26 cellular contexts compared by ENCODE assay signal in the genomic region with DNA sequence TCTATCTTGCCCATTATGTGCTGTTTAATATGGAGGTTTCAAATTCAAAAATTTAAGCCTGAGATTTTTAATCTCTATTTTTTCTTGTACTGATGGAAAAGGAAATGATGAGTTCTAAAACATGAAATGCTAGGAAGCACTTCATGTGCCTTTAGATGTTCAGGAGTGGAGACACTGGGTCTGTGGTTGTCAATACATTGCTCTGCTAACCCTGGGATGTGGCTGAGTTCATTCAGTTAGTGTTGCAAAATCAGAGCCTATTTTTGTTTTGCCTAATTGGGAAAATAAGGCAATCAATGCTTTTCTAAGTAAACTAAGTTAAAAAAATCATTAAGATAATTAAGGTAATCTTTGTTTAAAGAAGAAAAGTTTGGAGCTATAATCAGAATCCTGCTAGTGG.
"Had no signal": no experiment of that assay in that cellular context is flagged by ENCODE, and none has a peak within 500 bp of the region (broad histone marks: within the 10 kb centered on the region; RNA-seq: fewer than 3 reads in every experiment).

No MANE protein-coding gene starts in this region.

- DNase-seq: activated B cell treated with CpG ODN at 0.5 μM for 24 hours; activated CD4-positive, alpha-beta T cell treated with anti-CD3 and anti-CD28 coated beads for 48 hours; activated CD4-positive, alpha-beta T cell treated with anti-CD3 and anti-CD28 coated beads, Interleukin-2, amount 50 U/mL, for 1 hour; activated CD4-positive, alpha-beta T cell treated with anti-CD3 and anti-CD28 coated beads, Interleukin-2, amount 50 U/mL, for 48 hours; activated CD8-positive, alpha-beta memory T cell treated with anti-CD3 and anti-CD28 coated beads for 24 hours; activated CD8-positive, alpha-beta T cell treated with anti-CD3 and anti-CD28 coated beads for 36 hours; activated effector memory CD4-positive, alpha-beta T cell treated with Interleukin-2 at 50 U/mL for 16 hours; activated gamma-delta T cell treated with Interleukin-2 at 50 U/mL for 16 hours; activated naive CD4-positive, alpha-beta T cell treated with anti-CD3 and anti-CD28 coated beads, Interleukin-2, amount 50 U/mL, for 16 hours; activated naive CD4-positive, alpha-beta T cell treated with Interleukin-2 at 50 U/mL for 16 hours; activated T-cell treated with anti-CD3 and anti-CD28 coated beads, Interleukin-2, amount 50 U/mL, for 4 hours; adrenal gland; amygdala; aorta; body of pancreas; caudate nucleus; colonic mucosa; effector CD8-positive, alpha-beta T cell; esophagus squamous epithelium; head of caudate nucleus; T-helper 17 cell; T1000; WERI-Rb-1 had no signal

- H3K27me3 ChIP-seq: adrenal gland, body of pancreas, colonic mucosa, esophagus squamous epithelium had no signal

- H3K27ac ChIP-seq: adrenal gland, body of pancreas, colonic mucosa, epithelial cell of prostate, esophagus squamous epithelium, WERI-Rb-1 had no signal

- H3K4me1 ChIP-seq: adrenal gland, body of pancreas, colonic mucosa had no signal

- H3K4me3 ChIP-seq: adrenal gland, body of pancreas, colonic mucosa, esophagus squamous epithelium had no signal

- ATAC-seq: activated CD4-positive, CD25-positive, alpha-beta regulatory T cell treated with anti-CD3 and anti-CD28 coated beads, Interleukin-2, amount 50 U/mL, for 24 hours; activated CD8-positive, alpha-beta T cell treated with anti-CD3 and anti-CD28 coated beads for 36 hours; activated T-cell treated with anti-CD3 and anti-CD28 coated beads, Interleukin-2, amount 50 U/mL, for 4 hours; activated T-helper 17 cell treated with anti-CD3 and anti-CD28 coated beads, Interleukin-2, amount 50 U/mL, for 72 hours; body of pancreas; T-helper 17 cell had no signal

- H3K9me3 ChIP-seq: adrenal gland, body of pancreas, colonic mucosa, esophagus squamous epithelium had no signal

- H3K36me3 ChIP-seq: adrenal gland, colonic mucosa, esophagus squamous epithelium, WERI-Rb-1 had no signal
